ENCODE assay signal across 1 cellular context in genomic region chr6:154661751-154662150, GRCh38.
A peak's percentile ranks its signal among the peaks of the same experiment; 100 is the strongest.
TF ChIP-seq lines count a peak whose summit lies in the region.

No MANE protein-coding gene starts in this region.

TF ChIP-seq in liver, 16 proteins besides CTCF, POLR2A, EP300 and RAD21:
- TF ChIP-seq REST (IDR thresholded peaks at IDR 0.05) (no peak), RXRA (IDR thresholded peaks at IDR 0.05) (no peak), NR2F2 (IDR thresholded peaks at IDR 0.05) (peak; percentile 40), YY1 (IDR thresholded peaks at IDR 0.05) (no peak)
